ENCODE assay signal across 8 cellular contexts in genomic region chr17:45784583-45785372, GRCh38. TPM values are rescaled to one million over a fixed set of nuclear protein-coding genes. Genes with fewer than 3 reads are reported as not detected.
DNase-seq lines count a peak whose midpoint lies in the region; ATAC-seq and TF ChIP-seq lines count a peak whose summit lies in the region.

No MANE protein-coding gene starts in this region.

- H3K4me3 ChIP-seq in CD4-positive, CD25-positive, alpha-beta regulatory T cell (ENCODE audit: low read depth, low read length): no peak overlapping the region
- peak overlapping the region; percentile 48 for H3K4me3 ChIP-seq in ectodermal cell (ENCODE audit: insufficient read depth, low read depth, low read length)
- H3K4me3 ChIP-seq in muscle layer of duodenum (ENCODE audit: low read depth in 1 of 2, low read length in 2 of 2): peak overlapping the region; percentile 11 to 71
- H3K4me3 ChIP-seq in thyroid gland (replicated peaks in 1 of 3): peak overlapping the region; percentile 22 to 42 (median 25)

- no peaks in the 10 kb centered on the region for H3K9me3 ChIP-seq in CD4-positive, CD25-positive, alpha-beta regulatory T cell (ENCODE audit: control insufficient read depth in 2 of 2, low read length in 2 of 2)
- H3K9me3 ChIP-seq in ectodermal cell (ENCODE audit: control insufficient read depth, low read length) (no peaks in the 10 kb centered on the region), muscle layer of duodenum (ENCODE audit: control insufficient read depth in 1 of 2, low read length in 2 of 2) (no peaks in the 10 kb centered on the region), thyroid gland (no peaks in the 10 kb centered on the region)

- peak in 1 of 2 donors; percentile 53 for ATAC-seq in CD4-positive, CD25-positive, alpha-beta regulatory T cell (ENCODE audit: low read depth in 2 of 2)
- ATAC-seq in GM21367 (IDR thresholded peaks at IDR 0.05; ENCODE audit: unreplicated experiment): no peak
- ATAC-seq in GM19452 (IDR thresholded peaks at IDR 0.05; ENCODE audit: unreplicated experiment): no peak

- H3K9me3 Mint-ChIP-seq in CD4-positive, CD25-positive, alpha-beta regulatory T cell: peaks cover 0 to 6% (median 0%) of the 10 kb centered on the region in 7 donors
- no peaks in the 10 kb centered on the region for H3K9me3 Mint-ChIP-seq in IgD-negative memory B cell
- H3K9me3 Mint-ChIP-seq in activated CD4-positive, alpha-beta T cell treated with anti-CD3 and anti-CD28 coated beads, Interleukin-2, amount 10 ng/mL, durations not matched to agents 24 days and 14 days: no peaks in the 10 kb centered on the region

- H3K27me3 Mint-ChIP-seq in CD4-positive, CD25-positive, alpha-beta regulatory T cell: peaks cover 86% of the 10 kb centered on the region
- peaks cover 50% of the 10 kb centered on the region for H3K27me3 Mint-ChIP-seq in IgD-negative memory B cell
- peaks cover 70% of the 10 kb centered on the region for H3K27me3 Mint-ChIP-seq in activated CD4-positive, alpha-beta T cell treated with anti-CD3 and anti-CD28 coated beads, Interleukin-2, amount 10 ng/mL, durations not matched to agents 24 days and 14 days

- TF ChIP-seq POLR2A in thyroid gland (IDR thresholded peaks at IDR 0.05): no peak

- H3K4me1 Mint-ChIP-seq in CD4-positive, CD25-positive, alpha-beta regulatory T cell: peaks cover 0 to 18% (median under 1%) of the 10 kb centered on the region in 4 donors
- peaks cover 0 to 1% (median 0%) of the 10 kb centered on the region in 3 donors for H3K4me1 Mint-ChIP-seq in IgD-negative memory B cell
- H3K4me1 Mint-ChIP-seq in activated CD4-positive, alpha-beta T cell treated with anti-CD3 and anti-CD28 coated beads, Interleukin-2, amount 10 ng/mL, durations not matched to agents 24 days and 14 days: peaks cover 4% of the 10 kb centered on the region

- no peak for TF ChIP-seq CTCF in thyroid gland (IDR thresholded peaks at IDR 0.05)

- WGBS in ectodermal cell, 2 experiments: 0 to 1% methylated on average over 85 of the region's 85 CpGs
- whole genome bisulfite sequencing in thyroid gland, 2 donors: 0% methylated on average over 21 to 26 of the region's 85 CpGs

- H3K36me3 ChIP-seq in CD4-positive, CD25-positive, alpha-beta regulatory T cell (ENCODE audit: control insufficient read depth, insufficient read depth, low read length): no peaks in the 10 kb centered on the region
- H3K36me3 ChIP-seq in ectodermal cell (ENCODE audit: control insufficient read depth, insufficient read depth, low read length): no peaks in the 10 kb centered on the region
- H3K36me3 ChIP-seq in muscle layer of duodenum (ENCODE audit: control insufficient read depth in 1 of 2, insufficient read depth in 2 of 2, low read length in 2 of 2): no peaks in the 10 kb centered on the region
- no peaks in the 10 kb centered on the region for H3K36me3 ChIP-seq in thyroid gland

- H3K27me3 ChIP-seq in CD4-positive, CD25-positive, alpha-beta regulatory T cell (ENCODE audit: control insufficient read depth, insufficient read depth, low read length): peaks cover 28% of the 10 kb centered on the region
- H3K27me3 ChIP-seq in ectodermal cell (ENCODE audit: control insufficient read depth, insufficient read depth, low read length, poor library complexity, severe bottlenecking) (peaks cover 74% of the 10 kb centered on the region), muscle layer of duodenum (ENCODE audit: low read depth, low read length) (peaks cover 15% of the 10 kb centered on the region), thyroid gland (no peaks in the 10 kb centered on the region)

- intact Hi-C loops in activated CD4-positive, alpha-beta T cell treated with anti-CD3 and anti-CD28 coated beads, Interleukin-2, amount 10 ng/mL, durations not matched to agents 24 days and 14 days (cut with micrococcal nuclease): loop anchor here (5.0 to 10.0 kb wide), 2 partner anchors 48 to 110 kb away; partner anchors contain the start of gene MAPT
- intact Hi-C loops in thyroid gland (cut with DNase I): no loop called here

- peak overlapping the region in 3 of 4 donors; percentile 71 to 80 (median 76) for H3K4me3 Mint-ChIP-seq in CD4-positive, CD25-positive, alpha-beta regulatory T cell
- peak overlapping the region; percentile 41 to 87 (median 76) for H3K4me3 Mint-ChIP-seq in IgD-negative memory B cell
- peak overlapping the region; percentile 75 for H3K4me3 Mint-ChIP-seq in activated CD4-positive, alpha-beta T cell treated with anti-CD3 and anti-CD28 coated beads, Interleukin-2, amount 10 ng/mL, durations not matched to agents 24 days and 14 days

- peaks cover 19% of the 10 kb centered on the region for H3K4me1 ChIP-seq in CD4-positive, CD25-positive, alpha-beta regulatory T cell (ENCODE audit: control insufficient read depth, insufficient read depth, low read length, poor library complexity, severe bottlenecking)
- H3K4me1 ChIP-seq in ectodermal cell (ENCODE audit: control insufficient read depth, insufficient read depth, low read length) (peaks cover 2% of the 10 kb centered on the region), muscle layer of duodenum (ENCODE audit: control insufficient read depth in 1 of 2, insufficient read depth in 2 of 2, low read length in 2 of 2) (peaks cover 0 to 15% of the 10 kb centered on the region in 2 donors), thyroid gland (peaks cover 23 to 24% of the 10 kb centered on the region in 2 donors)

- no peak overlapping the region for H3K27ac Mint-ChIP-seq in CD4-positive, CD25-positive, alpha-beta regulatory T cell
- H3K27ac Mint-ChIP-seq in IgD-negative memory B cell: no peak overlapping the region
- no peak overlapping the region for H3K27ac Mint-ChIP-seq in activated CD4-positive, alpha-beta T cell treated with anti-CD3 and anti-CD28 coated beads, Interleukin-2, amount 10 ng/mL, durations not matched to agents 24 days and 14 days

- H3K27ac ChIP-seq in CD4-positive, CD25-positive, alpha-beta regulatory T cell (ENCODE audit: insufficient read depth, low read length, poor library complexity, severe bottlenecking): no peak overlapping the region
- no peak overlapping the region for H3K27ac ChIP-seq in ectodermal cell (ENCODE audit: insufficient read depth, low read depth, low read length, poor library complexity, severe bottlenecking)
- no peak overlapping the region for H3K27ac ChIP-seq in muscle layer of duodenum (ENCODE audit: low read length)
- no peak overlapping the region for H3K27ac ChIP-seq in thyroid gland

- no peaks in the 10 kb centered on the region for H3K36me3 Mint-ChIP-seq in CD4-positive, CD25-positive, alpha-beta regulatory T cell
- H3K36me3 Mint-ChIP-seq in IgD-negative memory B cell: peaks cover 2% of the 10 kb centered on the region
- no peaks in the 10 kb centered on the region for H3K36me3 Mint-ChIP-seq in activated CD4-positive, alpha-beta T cell treated with anti-CD3 and anti-CD28 coated beads, Interleukin-2, amount 10 ng/mL, durations not matched to agents 24 days and 14 days (ENCODE audit: low read depth)

- DNase-seq in CD4-positive, CD25-positive, alpha-beta regulatory T cell: peak in 2 of 3 donors; percentile 27 to 47
- DNase-seq in activated CD4-positive, alpha-beta T cell treated with anti-CD3 and anti-CD28 coated beads, Interleukin-2, amount 10 ng/mL, durations not matched to agents 24 days and 14 days: peak; percentile 82
- peak; percentile 24 to 39 for DNase-seq in thyroid gland

RNA-seq across cellular contexts. Expression of gene CRHR1, which starts 0.7 kb away (rescaled TPM):
- not detected for total RNA-seq in CD4-positive, CD25-positive, alpha-beta regulatory T cell
- polyA plus RNA-seq in CD4-positive, CD25-positive, alpha-beta regulatory T cell: not detected
- polyA plus RNA-seq in IgD-negative memory B cell: not detected
- total RNA-seq in activated CD4-positive, alpha-beta T cell treated with anti-CD3 and anti-CD28 coated beads, Interleukin-2, amount 10 ng/mL, durations not matched to agents 24 days and 14 days: not detected in 2 replicates
- polyA plus RNA-seq in ectodermal cell (2013, experiment 1 of 4): 1.5 TPM
- 1.2 TPM for polyA plus RNA-seq in ectodermal cell (2013, experiment 2 of 4)
- 0.85 TPM for polyA plus RNA-seq in ectodermal cell (2013, experiment 3 of 4)
- polyA plus RNA-seq in ectodermal cell (2013, experiment 4 of 4): 1.3 TPM
- not detected for total RNA-seq in thyroid gland

RNA-seq across cellular contexts. Expression of gene SPPL2C, which starts 59.9 kb away (rescaled TPM):
- not detected for total RNA-seq in CD4-positive, CD25-positive, alpha-beta regulatory T cell
- polyA plus RNA-seq in CD4-positive, CD25-positive, alpha-beta regulatory T cell: not detected
- polyA plus RNA-seq in IgD-negative memory B cell: not detected
- total RNA-seq in activated CD4-positive, alpha-beta T cell treated with anti-CD3 and anti-CD28 coated beads, Interleukin-2, amount 10 ng/mL, durations not matched to agents 24 days and 14 days: not detected in 2 replicates
- not detected for polyA plus RNA-seq in ectodermal cell (2013, experiment 1 of 4)
- polyA plus RNA-seq in ectodermal cell (2013, experiment 2 of 4): not detected
- polyA plus RNA-seq in ectodermal cell (2013, experiment 3 of 4): not detected
- not detected for polyA plus RNA-seq in ectodermal cell (2013, experiment 4 of 4)
- total RNA-seq in thyroid gland: under 1 TPM in 1 of 4 donors, not detected in 3; 0.13 TPM

Comparison
In these comparisons a context has a peak if more than half of its experiments do, and no peak if none do; other contexts are left out.
1. DNase-seq: peak in every context shown above with its lines; median percentile 82 in activated CD4-positive, alpha-beta T cell treated with anti-CD3 and anti-CD28 coated beads, Interleukin-2, amount 10 ng/mL, durations not matched to agents 24 days and 14 days; 37 in CD4-positive, CD25-positive, alpha-beta regulatory T cell; 32 in thyroid gland.